Comparison of ENCODE assay signal across 21 cellular contexts in the genomic region with DNA sequence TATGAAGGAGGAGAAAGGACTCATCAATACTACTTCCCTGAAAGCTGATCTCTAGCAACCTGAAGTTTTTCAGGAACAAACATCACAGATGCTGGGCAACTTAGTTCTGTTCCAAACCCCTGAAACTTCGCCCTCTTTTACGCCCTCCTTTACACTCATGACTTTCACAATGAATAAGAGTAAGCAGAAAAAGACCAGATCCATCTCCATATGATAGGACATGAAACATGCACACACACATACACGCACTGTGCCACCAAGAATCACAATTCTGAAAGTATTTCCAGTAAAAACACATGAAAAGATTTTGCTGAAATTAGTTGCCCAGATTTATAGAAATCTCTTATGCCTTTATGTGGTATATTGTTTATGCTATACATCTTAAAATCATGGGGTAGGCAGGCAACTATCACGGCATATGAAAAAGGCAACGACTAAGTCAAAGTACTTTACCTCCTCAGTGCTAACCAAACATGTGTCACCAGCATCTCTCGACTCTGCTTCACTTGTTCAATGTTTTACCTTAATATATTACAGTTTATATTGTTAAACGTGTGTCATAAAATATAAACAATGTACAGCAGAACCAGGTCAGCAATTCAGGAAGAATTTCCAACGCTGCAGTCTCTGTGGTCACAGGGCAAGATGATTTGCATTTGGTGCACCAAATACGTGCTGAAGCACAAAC. TPM values are rescaled to one million over a fixed set of nuclear protein-coding genes. Genes with fewer than 3 reads are reported as not detected.
DNase-seq lines count a peak whose midpoint lies in the region; ATAC-seq, FAIRE-seq and TF ChIP-seq lines count a peak whose summit lies in the region.
"Had no signal": no experiment of that assay in that cellular context is flagged by ENCODE, and none has a peak within 500 bp of the region (broad histone marks: within the 10 kb centered on the region; RNA-seq: fewer than 3 reads in every experiment).

No MANE protein-coding gene starts in this region.

- BruUV-seq in HepG2 (replicated peaks; lab: Mats Ljungman, UMichigan) = no TSS peak

- peak overlapping the region in 1 of 2 donors; percentile 4 for H3K4me3 Mint-ChIP-seq in activated T-cell treated with anti-CD3 and anti-CD28 coated beads, Interleukin-2, amount 50 U/mL, for 72 hours

- WGBS in HepG2 (ENCODE audit: low lambda C conversion rate) = 86% methylated on average over 9 of the region's 9 CpGs
- WGBS in stomach, 5 donors = 35 to 50% (median 46%) methylated on average over 9 of the region's 9 CpGs

- H3K27ac Mint-ChIP-seq in activated T-cell treated with anti-CD3 and anti-CD28 coated beads, Interleukin-2, amount 50 U/mL, for 72 hours = peak overlapping the region; percentile 61

- DNase-seq in activated T-cell treated with anti-CD3 and anti-CD28 coated beads, Interleukin-2, amount 50 U/mL, for 72 hours = peak in 1 of 2 donors; percentile 9
- DNase-seq in activated T-cell treated with anti-CD3 and anti-CD28 coated beads for 4 hours (no peak), HepG2 (ENCODE audit: low spot score) (no peak), stomach (no peak), middle frontal gyrus (ENCODE audit: extremely low spot score, low spot score) (no peak), dedifferentiated amniotic fluid mesenchymal stem cell (ENCODE audit: extremely low spot score) (no peak)
- DNase-seq: ACHN, C1 segment of cervical spinal cord, DMS79, GOT3, KBM-7, NCI-H1417, NCI-H187, NCI-H2107, NCI-H510A, NCI-H748 treated with DMSO at 0.1 percent for 48 hours had no signal

- no peak for TF ChIP-seq POLR2A in HepG2 (IDR thresholded peaks at IDR 0.05; ENCODE audit: insufficient read depth in 1 of 2, low read depth in 2 of 2, low read length in 2 of 2)
- TF ChIP-seq POLR2A in stomach (IDR thresholded peaks at IDR 0.05) = no peak

- peaks cover 32% of the 10 kb centered on the region for H3K4me1 Mint-ChIP-seq in activated T-cell treated with anti-CD3 and anti-CD28 coated beads, Interleukin-2, amount 50 U/mL, for 72 hours (ENCODE audit: low read depth)

- H3K36me3 Mint-ChIP-seq in activated T-cell treated with anti-CD3 and anti-CD28 coated beads, Interleukin-2, amount 50 U/mL, for 72 hours (ENCODE audit: insufficient read depth in 2 of 2) = no peaks in the 10 kb centered on the region

- no peak overlapping the region for H2AFZ ChIP-seq in HepG2 (ENCODE audit: low read length)

- H3K4me1 ChIP-seq in HepG2 (ENCODE audit: insufficient read depth, low read length) (peaks cover 84% of the 10 kb centered on the region), stomach (peaks cover 31 to 71% (median 57%) of the 10 kb centered on the region in 4 donors)

- POLR2A ChIA-PET in HepG2 (lab: Yijun Ruan, JAX) = interaction anchor here (1.4 to 2.4 kb wide), 2 partner anchors 31 to 54 kb away, joined by 3 to 16 read pairs; no protein-coding TSS in a partner anchor

- H3K27me3 ChIP-seq in HepG2 (ENCODE audit: control insufficient read depth in 1 of 2, insufficient read depth in 2 of 2, low read length in 2 of 2) (no peaks in the 10 kb centered on the region), stomach (no peaks in the 10 kb centered on the region)

- H3K27ac ChIP-seq in VCaP = peak overlapping the region; percentile 97
- no peak overlapping the region for H3K27ac ChIP-seq in HepG2 (ENCODE audit: extremely low read length, insufficient read depth, low read length)
- H3K27ac ChIP-seq in stomach = peak overlapping the region in 3 of 5 donors; percentile 39 to 52 (median 40)

- no peak for TF ChIP-seq EP300 in HepG2 (IDR thresholded peaks at IDR 0.05; ENCODE audit: low read depth in 2 of 2, low read length in 2 of 2)
- TF ChIP-seq EP300 in HepG2 (CRISPR knock-in tag; IDR thresholded peaks at IDR 0.05; ENCODE audit: borderline replicate concordance) = no peak
- TF ChIP-seq EP300 in stomach (IDR thresholded peaks at IDR 0.05) = no peak

- H3K79me2 ChIP-seq in HepG2 (ENCODE audit: insufficient read depth, low read length) = no peaks in the 10 kb centered on the region

- TF ChIP-seq RAD21 in HepG2 (CRISPR knock-in tag; IDR thresholded peaks at IDR 0.05) = no peak

- H3K9me3 ChIP-seq in HepG2 (ENCODE audit: low read length) (no peaks in the 10 kb centered on the region), stomach (no peaks in the 10 kb centered on the region)

- no peak for TF ChIP-seq CTCF in VCaP (conservative IDR thresholded peaks at IDR 0.05)
- no peak for TF ChIP-seq CTCF in HepG2 (CRISPR knock-in tag; IDR thresholded peaks at IDR 0.05)
- no peak for TF ChIP-seq CTCF in stomach (IDR thresholded peaks at IDR 0.05)

- no peaks in the 10 kb centered on the region for H4K20me1 ChIP-seq in HepG2 (ENCODE audit: insufficient read depth, low read length)

- peak overlapping the region; percentile 41 for H3K4me2 ChIP-seq in HepG2 (ENCODE audit: low read depth, low read length)

- CTCF ChIA-PET in HepG2 (lab: Yijun Ruan, JAX; ENCODE audit: low intra/inter-chr PET ratio, low total read pairs) = no interaction called here

- in situ Hi-C loops in HepG2 (cut with HindIII; ENCODE audit: extremely low pct_ligation_motif_present, low pct_unique_long_range_greater_than_20kb) = no loop called here

- H3K4me3 ChIP-seq in HepG2 (replicated peaks in 1 of 3; ENCODE audit: insufficient read depth in 1 of 3, low read depth in 2 of 3, low read length in 3 of 3) (no peak overlapping the region), stomach (no peak overlapping the region)

- no peak overlapping the region for H3K9ac ChIP-seq in HepG2 (ENCODE audit: insufficient read depth, low read depth, low read length)

- H3K36me3 ChIP-seq in HepG2 (replicated peaks in 1 of 2; ENCODE audit: control insufficient read depth in 1 of 2, insufficient read depth in 2 of 2, low read length in 2 of 2) (no peaks in the 10 kb centered on the region), stomach (no peaks in the 10 kb centered on the region)

- no peaks in the 10 kb centered on the region for H3K27me3 Mint-ChIP-seq in activated T-cell treated with anti-CD3 and anti-CD28 coated beads, Interleukin-2, amount 50 U/mL, for 72 hours (ENCODE audit: low read depth)

- H3K9me3 Mint-ChIP-seq in activated T-cell treated with anti-CD3 and anti-CD28 coated beads, Interleukin-2, amount 50 U/mL, for 72 hours = no peaks in the 10 kb centered on the region

- ATAC-seq in activated T-cell treated with anti-CD3 and anti-CD28 coated beads, Interleukin-2, amount 50 U/mL, for 72 hours (replicated peaks in 1 of 2) = peak; percentile 66 to 81
- ATAC-seq in HepG2 = no peak
- ATAC-seq: HCT116, Right ventricle myocardium inferior had no signal

- intact Hi-C loops in HepG2 (cut with micrococcal nuclease; ENCODE audit: unreplicated experiment) (no loop called here), stomach (cut with DNase I; ENCODE audit: low total_unique reads) (loop anchor here (10.0 kb wide), 1 partner anchor 48 kb away; a partner anchor contains a TSS)

- no peak for FAIRE-seq in HepG2 (lab: Jason Lieb, UNC)
- FAIRE-seq: RCC 7860 had no signal

RNA-seq across cellular contexts. Expression of a gene that starts 47.8 kb away (rescaled TPM):
- total RNA-seq in activated T-cell treated with anti-CD3 and anti-CD28 coated beads, Interleukin-2, amount 50 U/mL, for 72 hours = 10 to 100 TPM; 19.8 to 21.1 TPM
- total RNA-seq in HepG2 (2016; rRNA removed; fragmentation: Illumina TruSeq; extraction: Trizol) (30.7 and 42.1 TPM in 2 replicates), stomach (10 to 100 TPM in 3 of 5 donors, 1 to 10 TPM in 2; 4.5 to 25.5 (median 13.2) TPM)
- 6.5 and 7.7 TPM in 2 replicates for total RNA-seq in HepG2 (2016; cell fraction: cytosol; rRNA removed; fragmentation: Illumina TruSeq; extraction: Trizol; ENCODE audit: low read depth)
- total RNA-seq in HepG2 (2016; cell fraction: insoluble cytoplasmic fraction; rRNA removed; fragmentation: Illumina TruSeq; extraction: Trizol) = 30.0 and 42.5 TPM in 2 replicates
- total RNA-seq in HepG2 (2016; cell fraction: membrane; rRNA removed; fragmentation: Illumina TruSeq; extraction: Trizol) = 17.1 and 17.3 TPM in 2 replicates
- total RNA-seq in HepG2 (2016; cell fraction: nucleus; rRNA removed; fragmentation: Illumina TruSeq; extraction: Trizol) = 16.1 and 17.3 TPM in 2 replicates
- polyA plus RNA-seq in HepG2 (2011; rRNA removed) (23.8 and 30.0 TPM in 2 replicates), stomach (10 to 100 TPM; 10.3 to 19.1 (median 10.4) TPM)
- 23.3 and 26.7 TPM in 2 replicates for polyA plus RNA-seq in HepG2 (2011; cell fraction: cytosol; rRNA removed)
- 12.3 and 14.8 TPM in 2 replicates for polyA plus RNA-seq in HepG2 (2011; cell fraction: nucleus; rRNA removed)
- polyA plus RNA-seq in HepG2 (2012) = 20.2 and 22.8 TPM in 2 replicates
- 5.5 and 6.1 TPM in 2 replicates for polyA plus RNA-seq in HepG2 (2016; cell fraction: cytosol; fragmentation: Illumina TruSeq; extraction: Trizol; ENCODE audit: low read depth)
- polyA plus RNA-seq in HepG2 (2016; cell fraction: insoluble cytoplasmic fraction; fragmentation: Illumina TruSeq; extraction: Trizol; ENCODE audit: low read depth) = 35.8 and 40.0 TPM in 2 replicates
- 11.3 and 13.4 TPM in 2 replicates for polyA plus RNA-seq in HepG2 (2016; cell fraction: membrane; fragmentation: Illumina TruSeq; extraction: Trizol; ENCODE audit: low read depth)
- polyA plus RNA-seq in HepG2 (2016; cell fraction: nucleus; fragmentation: Illumina TruSeq; extraction: Trizol; ENCODE audit: insufficient read depth, low read depth) = 14.3 and 14.5 TPM in 2 replicates
- polyA minus RNA-seq in HepG2 (2011; rRNA and poly(A)+ RNA removed; ENCODE audit: low replicate concordance) = 47.0 and 114 TPM in 2 replicates
- 20.4 and 25.8 TPM in 2 replicates for polyA minus RNA-seq in HepG2 (2011; cell fraction: cytosol; rRNA and poly(A)+ RNA removed)
- polyA minus RNA-seq in HepG2 (2011; cell fraction: nucleus; rRNA and poly(A)+ RNA removed) = 19.6 and 28.0 TPM in 2 replicates

RNA-seq across cellular contexts. Expression of a gene that starts 52.1 kb away (rescaled TPM):
- total RNA-seq in activated T-cell treated with anti-CD3 and anti-CD28 coated beads, Interleukin-2, amount 50 U/mL, for 72 hours = under 1 TPM; 0.12 to 0.14 TPM
- 0.15 and 0.42 TPM in 2 replicates for total RNA-seq in HepG2 (2016; rRNA removed; fragmentation: Illumina TruSeq; extraction: Trizol)
- 0.20 TPM in 1 of 2 replicates, not detected in the other for total RNA-seq in HepG2 (2016; cell fraction: cytosol; rRNA removed; fragmentation: Illumina TruSeq; extraction: Trizol; ENCODE audit: low read depth)
- total RNA-seq in HepG2 (2016; cell fraction: insoluble cytoplasmic fraction; rRNA removed; fragmentation: Illumina TruSeq; extraction: Trizol) = 0.31 and 0.39 TPM in 2 replicates
- 0.28 and 0.31 TPM in 2 replicates for total RNA-seq in HepG2 (2016; cell fraction: membrane; rRNA removed; fragmentation: Illumina TruSeq; extraction: Trizol)
- total RNA-seq in HepG2 (2016; cell fraction: nucleus; rRNA removed; fragmentation: Illumina TruSeq; extraction: Trizol) = 0.63 and 0.90 TPM in 2 replicates
- polyA plus RNA-seq in HepG2 (2011; rRNA removed) = 0.10 TPM in 1 of 2 replicates, not detected in the other
- 0.09 TPM in 2 replicates for polyA plus RNA-seq in HepG2 (2011; cell fraction: cytosol; rRNA removed)
- polyA plus RNA-seq in HepG2 (2011; cell fraction: nucleus; rRNA removed) = 0.16 and 0.37 TPM in 2 replicates
- polyA plus RNA-seq in HepG2 (2012) = 0.08 and 0.12 TPM in 2 replicates
- 0.11 and 0.16 TPM in 2 replicates for polyA plus RNA-seq in HepG2 (2016; cell fraction: cytosol; fragmentation: Illumina TruSeq; extraction: Trizol; ENCODE audit: low read depth)
- 0.30 and 0.58 TPM in 2 replicates for polyA plus RNA-seq in HepG2 (2016; cell fraction: insoluble cytoplasmic fraction; fragmentation: Illumina TruSeq; extraction: Trizol; ENCODE audit: low read depth)
- 0.41 and 0.43 TPM in 2 replicates for polyA plus RNA-seq in HepG2 (2016; cell fraction: membrane; fragmentation: Illumina TruSeq; extraction: Trizol; ENCODE audit: low read depth)
- polyA plus RNA-seq in HepG2 (2016; cell fraction: nucleus; fragmentation: Illumina TruSeq; extraction: Trizol; ENCODE audit: insufficient read depth, low read depth) = 0.81 and 1.1 TPM in 2 replicates
- 0.26 TPM in 1 of 2 replicates, not detected in the other for polyA minus RNA-seq in HepG2 (2011; rRNA and poly(A)+ RNA removed; ENCODE audit: low replicate concordance)
- not detected in 2 replicates for polyA minus RNA-seq in HepG2 (2011; cell fraction: cytosol; rRNA and poly(A)+ RNA removed)
- polyA minus RNA-seq in HepG2 (2011; cell fraction: nucleus; rRNA and poly(A)+ RNA removed) = 0.26 and 0.50 TPM in 2 replicates
- total RNA-seq in stomach = 10 to 100 TPM in 4 of 5 donors, under 1 TPM in 1; 0.58 to 59.1 (median 16.5) TPM
- 1 to 10 TPM; 6.4 to 9.0 (median 7.8) TPM for polyA plus RNA-seq in stomach
- total RNA-seq: OCI-LY7, Right ventricle myocardium inferior had no signal

RNA-seq across cellular contexts. Expression of a gene that starts 57.0 kb away (rescaled TPM):
- 1 to 10 TPM; 3.1 to 4.0 TPM for total RNA-seq in activated T-cell treated with anti-CD3 and anti-CD28 coated beads, Interleukin-2, amount 50 U/mL, for 72 hours
- total RNA-seq in HepG2 (2016; rRNA removed; fragmentation: Illumina TruSeq; extraction: Trizol) (0.38 TPM in 1 of 2 replicates, not detected in the other), stomach (1 to 10 TPM in 2 of 5 donors, under 1 TPM in 3; 0.45 to 4.1 (median 0.92) TPM)
- total RNA-seq in HepG2 (2016; cell fraction: cytosol; rRNA removed; fragmentation: Illumina TruSeq; extraction: Trizol; ENCODE audit: low read depth) = 0.40 and 0.71 TPM in 2 replicates
- total RNA-seq in HepG2 (2016; cell fraction: insoluble cytoplasmic fraction; rRNA removed; fragmentation: Illumina TruSeq; extraction: Trizol) = 0.37 TPM in 1 of 2 replicates, not detected in the other
- 0.21 and 0.37 TPM in 2 replicates for total RNA-seq in HepG2 (2016; cell fraction: membrane; rRNA removed; fragmentation: Illumina TruSeq; extraction: Trizol)
- total RNA-seq in HepG2 (2016; cell fraction: nucleus; rRNA removed; fragmentation: Illumina TruSeq; extraction: Trizol) = 0.34 and 0.56 TPM in 2 replicates
- polyA plus RNA-seq in HepG2 (2011; rRNA removed) (0.78 and 2.1 TPM in 2 replicates), stomach (1 to 10 TPM in 1 of 3 donors, under 1 TPM in 1, not detected in 1; 0.50 to 2.3 TPM)
- polyA plus RNA-seq in HepG2 (2011; cell fraction: cytosol; rRNA removed) = 0.10 and 0.12 TPM in 2 replicates
- polyA plus RNA-seq in HepG2 (2011; cell fraction: nucleus; rRNA removed) = 7.7 and 12.3 TPM in 2 replicates
- 0.89 and 1.8 TPM in 2 replicates for polyA plus RNA-seq in HepG2 (2012)
- not detected in 2 replicates for polyA plus RNA-seq in HepG2 (2016; cell fraction: cytosol; fragmentation: Illumina TruSeq; extraction: Trizol; ENCODE audit: low read depth)
- not detected in 2 replicates for polyA plus RNA-seq in HepG2 (2016; cell fraction: insoluble cytoplasmic fraction; fragmentation: Illumina TruSeq; extraction: Trizol; ENCODE audit: low read depth)
- polyA plus RNA-seq in HepG2 (2016; cell fraction: membrane; fragmentation: Illumina TruSeq; extraction: Trizol; ENCODE audit: low read depth) = not detected in 2 replicates
- polyA plus RNA-seq in HepG2 (2016; cell fraction: nucleus; fragmentation: Illumina TruSeq; extraction: Trizol; ENCODE audit: insufficient read depth, low read depth) = 2.0 and 2.1 TPM in 2 replicates
- 2.2 and 2.4 TPM in 2 replicates for polyA minus RNA-seq in HepG2 (2011; rRNA and poly(A)+ RNA removed; ENCODE audit: low replicate concordance)
- 0.30 TPM in 1 of 2 replicates, not detected in the other for polyA minus RNA-seq in HepG2 (2011; cell fraction: cytosol; rRNA and poly(A)+ RNA removed)
- 3.2 and 5.2 TPM in 2 replicates for polyA minus RNA-seq in HepG2 (2011; cell fraction: nucleus; rRNA and poly(A)+ RNA removed)
